8 cellular contexts compared by ENCODE assay signal in the genomic region with DNA sequence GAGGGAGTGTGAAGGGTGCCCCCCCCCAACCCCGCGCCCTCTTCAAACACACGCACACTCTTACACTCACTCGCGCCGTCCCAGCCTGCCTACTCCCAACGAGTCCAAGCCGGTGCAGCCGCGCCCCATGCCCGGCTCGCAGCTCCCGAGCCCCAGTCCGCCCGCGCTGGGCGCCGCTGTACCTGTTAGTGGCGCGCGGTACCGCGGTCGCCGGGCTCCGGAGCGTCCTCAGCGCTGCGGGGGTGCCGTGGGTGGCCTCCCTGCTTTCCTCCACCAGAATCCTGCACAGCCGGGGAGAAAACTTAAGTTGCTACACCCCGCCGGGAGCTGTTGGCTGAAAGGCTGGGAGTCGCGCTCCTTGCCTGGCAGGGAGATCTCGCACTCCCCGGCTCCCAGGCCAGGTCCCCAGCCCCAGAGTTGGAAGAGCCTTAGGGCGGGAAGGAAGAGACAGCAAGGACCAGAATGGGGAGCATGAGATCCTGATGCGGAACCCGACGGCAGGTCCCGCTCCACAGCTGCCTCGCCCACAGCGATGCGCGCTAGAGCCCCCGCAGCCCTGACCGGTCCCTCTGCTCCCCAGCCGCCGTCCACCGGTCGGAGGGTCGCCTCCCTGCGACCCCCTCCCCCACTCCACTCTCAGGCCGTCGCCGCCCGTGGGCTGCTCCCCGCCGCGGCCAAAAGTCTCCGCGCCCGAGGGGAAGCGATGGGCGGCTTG. TPM values are rescaled to one million over a fixed set of nuclear protein-coding genes. Genes with fewer than 3 reads are reported as not detected.
DNase-seq lines count a peak whose midpoint lies in the region; ATAC-seq and TF ChIP-seq lines count a peak whose summit lies in the region.

No MANE protein-coding gene starts in this region.

- ATAC-seq in HG03280 (IDR thresholded peaks at IDR 0.05; ENCODE audit: unreplicated experiment) (peak; percentile 31), lung (ENCODE audit: insufficient read depth, low FRiP score) (peak; percentile 48), HG03571 (IDR thresholded peaks at IDR 0.05; ENCODE audit: unreplicated experiment) (no peak)

- WGBS in lung, 2 donors = 1% methylated on average over 61 to 65 of the region's 66 CpGs
- no CpG with 5 or more reads among the region's 66 CpGs for WGBS in suprapubic skin

- H3K27ac ChIP-seq in dorsolateral prefrontal cortex (peak overlapping the region in 40 of 59 donors; percentile 0 to 80 (median 58)), lung (ENCODE audit: low read depth in 1 of 2, low read length in 1 of 2) (peak overlapping the region; percentile 73 to 76), suprapubic skin (peak overlapping the region; percentile 77)

- TF ChIP-seq CTCF in dorsolateral prefrontal cortex (IDR thresholded peaks at IDR 0.05 in 54 of 56, conservative IDR thresholded peaks at IDR 0.05 in 2 of 56; ENCODE audit: low read depth in 1 of 56, partially characterized antibody in 56 of 56) (no peak), lung (IDR thresholded peaks at IDR 0.05; ENCODE audit: control extremely low read depth, extremely low read depth) (no peak), suprapubic skin (IDR thresholded peaks at IDR 0.05) (no peak)

- H3K27me3 ChIP-seq in dorsolateral prefrontal cortex = peaks cover 0 to 52% (median 13%) of the 10 kb centered on the region in 45 donors
- no peaks in the 10 kb centered on the region for H3K27me3 ChIP-seq in lung (ENCODE audit: control insufficient read depth, insufficient read depth)
- H3K27me3 ChIP-seq in suprapubic skin = peaks cover 54% of the 10 kb centered on the region

- H3K9me3 ChIP-seq in lung (ENCODE audit: control insufficient read depth in 2 of 2, insufficient read depth in 1 of 2, low read length in 1 of 2) (peaks cover 7 to 9% of the 10 kb centered on the region in 2 donors), suprapubic skin (peaks cover 7% of the 10 kb centered on the region)

- TF ChIP-seq POLR2A in suprapubic skin (IDR thresholded peaks at IDR 0.05) = no peak

- no peak for TF ChIP-seq EP300 in suprapubic skin (IDR thresholded peaks at IDR 0.05)

- DNase-seq in activated CD4-positive, CD25-positive, alpha-beta regulatory T cell treated with anti-CD3 and anti-CD28 coated beads, Interleukin-2, amount 50 U/mL, for 72 hours = peak; percentile 56
- DNase-seq in dorsolateral prefrontal cortex (peak in 1 of 10 donors; percentile 22), lung (ENCODE audit: low spot score) (no peak), suprapubic skin (ENCODE audit: low spot score in 2 of 2) (peak in 1 of 2 donors; percentile 68), NCI-H2029 (lab: John Stamatoyannopoulos, UW) (no peak)

- intact Hi-C loops in dorsolateral prefrontal cortex (cut with DNase I) = no loop called here

- H3K4me1 ChIP-seq in lung (ENCODE audit: control insufficient read depth in 2 of 2, insufficient read depth in 2 of 2, low read length in 2 of 2) = peaks cover 0 to 5% of the 10 kb centered on the region in 2 donors
- peaks cover 23% of the 10 kb centered on the region for H3K4me1 ChIP-seq in suprapubic skin

- H3K4me3 ChIP-seq in GM08714 (ENCODE audit: low read length) = peak overlapping the region; percentile 16; the same call in 1 of the 2 replicates
- peak overlapping the region; percentile 6 to 65 (median 49) for H3K4me3 ChIP-seq in dorsolateral prefrontal cortex
- H3K4me3 ChIP-seq in lung = peak overlapping the region; percentile 23
- peak overlapping the region; percentile 60 for H3K4me3 ChIP-seq in suprapubic skin

- no peaks in the 10 kb centered on the region for H3K36me3 ChIP-seq in lung (ENCODE audit: control insufficient read depth in 2 of 2, insufficient read depth in 2 of 2, low read length in 2 of 2)
- H3K36me3 ChIP-seq in suprapubic skin = no peaks in the 10 kb centered on the region

RNA-seq across cellular contexts. Expression of a gene that starts 0.9 kb away (rescaled TPM):
- total RNA-seq in dorsolateral prefrontal cortex (1 to 10 TPM in 116 of 120 experiments, under 1 TPM in 4; 0.63 to 7.4 (median 3.4) TPM), lung (10 to 100 TPM in 1 of 2 donors, 1 to 10 TPM in 1; 4.0 to 22.0 TPM), suprapubic skin (1 to 10 TPM; 1.2 to 5.2 (median 3.2) TPM)
- polyA plus RNA-seq in lung = 1 to 10 TPM in 1 of 2 donors, under 1 TPM in 1; 0.43 to 1.8 TPM
